16 cellular contexts compared by ENCODE assay signal in the genomic region with DNA sequence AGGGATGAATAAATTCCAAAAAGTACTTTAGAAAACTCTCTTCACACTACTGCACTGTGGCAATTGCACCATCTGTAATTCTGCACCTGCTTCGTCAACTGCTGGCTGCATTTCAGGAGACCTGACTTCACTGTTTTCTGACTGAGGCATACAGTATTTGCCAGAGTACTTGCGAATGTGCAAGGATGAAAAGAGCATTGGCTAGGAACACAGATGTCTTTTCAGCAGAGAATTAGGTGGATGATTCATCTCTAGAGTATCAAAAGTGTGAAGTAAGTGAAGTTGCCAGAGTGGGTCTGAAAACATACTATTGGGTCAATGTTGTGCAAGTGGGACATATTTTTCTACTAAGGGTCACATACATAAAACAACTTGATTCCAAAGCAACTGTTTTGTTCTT.
DNase-seq lines count a peak whose midpoint lies in the region; ATAC-seq, FAIRE-seq and TF ChIP-seq lines count a peak whose summit lies in the region.
"Had no signal": no experiment of that assay in that cellular context is flagged by ENCODE, and none has a peak within 500 bp of the region (broad histone marks: within the 10 kb centered on the region; RNA-seq: fewer than 3 reads in every experiment).

No MANE protein-coding gene starts in this region.

- no peak overlapping the region for H4K91ac ChIP-seq in IMR-90 (ENCODE audit: insufficient read depth, low read depth, low read length)

- H2AK5ac ChIP-seq in IMR-90 (ENCODE audit: low read depth, low read length) (no peak overlapping the region), mesendoderm (ENCODE audit: low read length) (no peak overlapping the region)

- no peak overlapping the region for H3K4ac ChIP-seq in IMR-90 (ENCODE audit: low read depth, low read length)
- H3K4ac ChIP-seq in mesendoderm (ENCODE audit: low read depth, low read length): no peak overlapping the region

- H3K27ac ChIP-seq in A673 (ENCODE audit: low read depth, low read length, poor library complexity, severe bottlenecking) (peak overlapping the region; percentile 28), IMR-90 (ENCODE audit: insufficient read depth, low read length) (no peak overlapping the region), mesendoderm (ENCODE audit: low read depth, low read length) (no peak overlapping the region)
- H3K27ac ChIP-seq: colonic mucosa, neutrophil had no signal

- DNase-seq in A673 (ENCODE audit: low spot score) (no peak), IMR-90 (peak; percentile 3), cerebellar cortex (ENCODE audit: low spot score) (peak; percentile 59), mesendoderm (no peak), NCI-H748 treated with DMSO at 0.1 percent for 48 hours (lab: John Stamatoyannopoulos, UW) (no peak), HTR-8/SVneo (ENCODE audit: insufficient read length, low spot score) (no peak), AG08395 (ENCODE audit: low spot score) (no peak)
- DNase-seq: colonic mucosa, DMS153, Karpas-422, NCI-H146, T-helper 17 cell had no signal

- H3K18ac ChIP-seq in IMR-90 (ENCODE audit: low read depth, low read length): no peak overlapping the region
- peak overlapping the region; percentile 75 for H3K18ac ChIP-seq in mesendoderm (ENCODE audit: low read length)

- H4K5ac ChIP-seq in IMR-90 (ENCODE audit: low read depth, low read length): no peak overlapping the region
- H4K5ac ChIP-seq in mesendoderm (ENCODE audit: low read length): no peak overlapping the region

- H3K36me3 ChIP-seq in A673 (ENCODE audit: insufficient read depth, low read length, poor library complexity, severe bottlenecking) (peaks cover 87% of the 10 kb centered on the region), IMR-90 (ENCODE audit: control insufficient read depth, insufficient read depth, low read length) (no peaks in the 10 kb centered on the region), mesendoderm (ENCODE audit: control insufficient read depth, insufficient read depth, low read length) (no peaks in the 10 kb centered on the region)
- H3K36me3 ChIP-seq: colonic mucosa, neutrophil had no signal

- H3K9me3 ChIP-seq in A673 (ENCODE audit: low read depth, low read length, poor library complexity, severe bottlenecking): no peaks in the 10 kb centered on the region
- H3K9me3 ChIP-seq in IMR-90 (ENCODE audit: control insufficient read depth, insufficient read depth, low read length): no peaks in the 10 kb centered on the region
- H3K9me3 ChIP-seq: colonic mucosa, neutrophil had no signal

- in situ Hi-C loops in IMR-90 (cut with MboI; ENCODE audit: low sequenced_read_pairs): no loop called here

- TF ChIP-seq RAD21 in IMR-90 (IDR thresholded peaks at IDR 0.05; ENCODE audit: low read length): no peak

- no peaks in the 10 kb centered on the region for H3K79me1 ChIP-seq in IMR-90 (ENCODE audit: low read depth in 1 of 2, low read length in 2 of 2)
- no peaks in the 10 kb centered on the region for H3K79me1 ChIP-seq in mesendoderm (ENCODE audit: low read length)

- H3K23ac ChIP-seq in IMR-90 (ENCODE audit: low read depth, low read length): no peak overlapping the region
- no peak overlapping the region for H3K23ac ChIP-seq in mesendoderm (ENCODE audit: low read length)

- H2BK15ac ChIP-seq in IMR-90 (ENCODE audit: low read depth, low read length) (no peak overlapping the region), mesendoderm (replicated peaks; ENCODE audit: low read depth) (peak overlapping the region; percentile 19)

- dilution Hi-C loops in IMR-90 (cut with HindIII; ENCODE audit: low sequenced_read_pairs, unreplicated experiment): no loop called here

- H4K8ac ChIP-seq in IMR-90 (ENCODE audit: low read depth in 2 of 2, low read length in 2 of 2) (no peak overlapping the region), mesendoderm (ENCODE audit: low read depth, low read length) (no peak overlapping the region)

- H2BK5ac ChIP-seq in IMR-90 (ENCODE audit: low read depth, low read length, poor library complexity, severe bottlenecking) (no peak overlapping the region), mesendoderm (ENCODE audit: low read length) (no peak overlapping the region)

- CTCF ChIA-PET in A673 (lab: Charles Lee): no interaction called here
- CTCF ChIA-PET in IMR-90 (lab: Yijun Ruan, JAX): no interaction called here

- no peaks in the 10 kb centered on the region for H3K79me2 ChIP-seq in mesendoderm (ENCODE audit: control insufficient read depth, insufficient read depth, low read length)

- TF ChIP-seq CTCF in A673 (conservative IDR thresholded peaks at IDR 0.05; ENCODE audit: low read depth, low read length) (no peak), IMR-90 (conservative IDR thresholded peaks at IDR 0.05; ENCODE audit: low read depth, low read length) (no peak)

- no peaks in the 10 kb centered on the region for H3K27me3 ChIP-seq in A673 (replicated peaks; ENCODE audit: insufficient read depth, low read depth, low read length, poor library complexity)
- H3K27me3 ChIP-seq in IMR-90 (ENCODE audit: control insufficient read depth, insufficient read depth, low read length): no peaks in the 10 kb centered on the region; the same call in 1 of the 2 replicates
- no peaks in the 10 kb centered on the region for H3K27me3 ChIP-seq in mesendoderm (ENCODE audit: insufficient read depth, low read length, poor library complexity)
- H3K27me3 ChIP-seq: colonic mucosa, neutrophil had no signal

- no peak overlapping the region for H3K9ac ChIP-seq in IMR-90 (ENCODE audit: low read depth, low read length)
- H3K9ac ChIP-seq in mesendoderm (ENCODE audit: low read length): no peak overlapping the region

- intact Hi-C loops in A673 (cut with micrococcal nuclease; ENCODE audit: unreplicated experiment): no loop called here
- intact Hi-C loops in IMR-90 (cut with micrococcal nuclease): no loop called here

- H2BK20ac ChIP-seq in IMR-90 (ENCODE audit: low read depth, low read length): no peak overlapping the region

- H3K14ac ChIP-seq in IMR-90 (replicated peaks; ENCODE audit: low read depth, low read length): no peak overlapping the region

- H3K56ac ChIP-seq in IMR-90 (ENCODE audit: extremely low read depth, insufficient read depth, low read length): no peak overlapping the region
- no peak overlapping the region for H3K56ac ChIP-seq in mesendoderm (ENCODE audit: low read length)

- WGBS in IMR-90 (ENCODE audit: extremely low coverage in 2 of 2, insufficient read length in 1 of 2), 2 experiments: no CpG with 5 or more reads among the region's 2 CpGs
- no CpG with 5 or more reads among the region's 2 CpGs for WGBS in mesendoderm (ENCODE audit: extremely low coverage, insufficient coverage, low lambda C conversion rate)

- no peak overlapping the region for H2AFZ ChIP-seq in IMR-90 (replicated peaks; ENCODE audit: low read length, poor library complexity)

- POLR2A ChIA-PET in A673 (lab: Charles Lee; ENCODE audit: low non-redundant PET): no interaction called here
- POLR2A ChIA-PET in IMR-90 (lab: Charles Lee; ENCODE audit: unreplicated experiment): no interaction called here

- H2BK120ac ChIP-seq in IMR-90 (ENCODE audit: low read depth, low read length) (no peak overlapping the region), mesendoderm (ENCODE audit: low read depth, low read length) (no peak overlapping the region)

- no peak overlapping the region for H2AK9ac ChIP-seq in IMR-90 (replicated peaks; ENCODE audit: low read depth, low read length, poor library complexity)

- ATAC-seq in IMR-90 (ENCODE audit: low read depth): no peak
- no peak for ATAC-seq in HG02571 (IDR thresholded peaks at IDR 0.05; ENCODE audit: unreplicated experiment)
- ATAC-seq: activated naive CD4-positive, alpha-beta T cell treated with anti-CD3 and anti-CD28 coated beads, Interleukin-2, amount 50 U/mL, for 72 hours; HCT116; T-helper 17 cell had no signal

- H3K4me2 ChIP-seq in IMR-90 (ENCODE audit: low read depth, low read length): no peak overlapping the region
- no peak overlapping the region for H3K4me2 ChIP-seq in mesendoderm (ENCODE audit: low read length)

- H3K4me1 ChIP-seq in A673 (ENCODE audit: insufficient read depth, low read length, poor library complexity, severe bottlenecking) (peaks cover 51% of the 10 kb centered on the region), IMR-90 (ENCODE audit: control insufficient read depth, insufficient read depth, low read length) (no peaks in the 10 kb centered on the region), mesendoderm (ENCODE audit: control insufficient read depth, low read depth, low read length) (no peaks in the 10 kb centered on the region)
- H3K4me1 ChIP-seq: colonic mucosa had no signal

- TF ChIP-seq POLR2A in IMR-90 (IDR thresholded peaks at IDR 0.05; ENCODE audit: low read depth, low read length): no peak

- H3K4me3 ChIP-seq in A673 (ENCODE audit: low read depth, low read length, poor library complexity, severe bottlenecking): no peak overlapping the region
- H3K4me3 ChIP-seq in IMR-90 (ENCODE audit: insufficient read depth, low read depth, low read length): no peak overlapping the region
- H3K4me3 ChIP-seq in mesendoderm (ENCODE audit: low read length): no peak overlapping the region
- H3K4me3 ChIP-seq: colonic mucosa had no signal

- BruUV-seq in A673 (replicated peaks; lab: Mats Ljungman, UMichigan) (no TSS peak), IMR-90 (replicated peaks; lab: Mats Ljungman, UMichigan) (no TSS peak)

- no peaks in the 10 kb centered on the region for H3K9me1 ChIP-seq in IMR-90 (ENCODE audit: insufficient read depth, low read length)

- FAIRE-seq in HTR-8/SVneo (lab: Jason Lieb, UNC): no peak

- H4K20me1 ChIP-seq in IMR-90 (ENCODE audit: insufficient read depth, low read length): no peaks in the 10 kb centered on the region

TF ChIP-seq in IMR-90, 13 proteins besides CTCF, POLR2A, EP300 and RAD21:
- TF ChIP-seq MAFK (IDR thresholded peaks at IDR 0.05; ENCODE audit: low read depth, low read length) (no peak), CEBPB (IDR thresholded peaks at IDR 0.05; ENCODE audit: low read depth, low read length) (no peak)
TF ChIP-seq in IMR-90: peak in this region for 0.

Comparison
In these comparisons a context has a peak if more than half of its experiments do, and no peak if none do; other contexts are left out.
1. DNase-seq: peak in IMR-90 (single experiment) and cerebellar cortex (single experiment); none in A673 (single experiment), mesendoderm (single experiment), NCI-H748 treated with DMSO at 0.1 percent for 48 hours (single experiment), HTR-8/SVneo (single experiment) and AG08395 (single experiment).